ENCODE assay signal across 8 cellular contexts in genomic region chr10:13787015-13787421, GRCh38.
DNase-seq lines count a peak whose midpoint lies in the region; ATAC-seq and TF ChIP-seq lines count a peak whose summit lies in the region.

No MANE protein-coding gene starts in this region.

- in situ Hi-C loops in gastrocnemius medialis (cut with MboI; ENCODE audit: low sequenced_read_pairs in 4 of 4), result loop anchor here in 3 of 4 donors (5.0 to 25.0 kb wide), 3 partner anchors 300 to 310 kb away; no protein-coding TSS in a partner anchor

- no peaks in the 10 kb centered on the region for H3K27me3 ChIP-seq in gastrocnemius medialis

- H3K4me3 ChIP-seq in coronary artery (no peak overlapping the region), gastrocnemius medialis (no peak overlapping the region)

- TF ChIP-seq CTCF in coronary artery (IDR thresholded peaks at IDR 0.05) (no peak), gastrocnemius medialis (IDR thresholded peaks at IDR 0.05 in 4 of 5, conservative IDR thresholded peaks at IDR 0.05 in 1 of 5) (no peak)

- H3K27ac ChIP-seq in coronary artery, result peak overlapping the region; percentile 34 to 88
- H3K27ac ChIP-seq in gastrocnemius medialis, result peak overlapping the region; percentile 21 to 76 (median 39)

- ATAC-seq in GM18868 (IDR thresholded peaks at IDR 0.05; ENCODE audit: unreplicated experiment) (peak; percentile 76), HG03025 (IDR thresholded peaks at IDR 0.05; ENCODE audit: low FRiP score, unreplicated experiment) (peak; percentile 59), gastrocnemius medialis (peak in 1 of 2 donors; percentile 15)

- H3K4me1 ChIP-seq in gastrocnemius medialis, result peaks cover 8 to 25% of the 10 kb centered on the region in 2 donors

- peak; percentile 63 for DNase-seq in activated CD4-positive, alpha-beta T cell treated with anti-CD3 and anti-CD28 coated beads for 1 hour
- DNase-seq in coronary artery (ENCODE audit: low spot score), result no peak
- DNase-seq in gastrocnemius medialis, result no peak
- no peak for DNase-seq in GF-D8 (lab: John Stamatoyannopoulos, UW)
- no peak for DNase-seq in NCI-H2081 (lab: John Stamatoyannopoulos, UW)
- no peak for DNase-seq in dedifferentiated amniotic fluid mesenchymal stem cell (ENCODE audit: extremely low spot score)

- no peaks in the 10 kb centered on the region for H3K36me3 ChIP-seq in gastrocnemius medialis

- H3K9me3 ChIP-seq in gastrocnemius medialis, result no peaks in the 10 kb centered on the region

- no peak for TF ChIP-seq POLR2A in gastrocnemius medialis (IDR thresholded peaks at IDR 0.05)

- intact Hi-C loops in gastrocnemius medialis (cut with DNase I; ENCODE audit: low total_unique reads), result loop anchor here (2.0 to 5.0 kb wide), 2 partner anchors 305 to 692 kb away; no protein-coding TSS in a partner anchor
